ENCODE assay signal across 9 cellular contexts in the genomic region with DNA sequence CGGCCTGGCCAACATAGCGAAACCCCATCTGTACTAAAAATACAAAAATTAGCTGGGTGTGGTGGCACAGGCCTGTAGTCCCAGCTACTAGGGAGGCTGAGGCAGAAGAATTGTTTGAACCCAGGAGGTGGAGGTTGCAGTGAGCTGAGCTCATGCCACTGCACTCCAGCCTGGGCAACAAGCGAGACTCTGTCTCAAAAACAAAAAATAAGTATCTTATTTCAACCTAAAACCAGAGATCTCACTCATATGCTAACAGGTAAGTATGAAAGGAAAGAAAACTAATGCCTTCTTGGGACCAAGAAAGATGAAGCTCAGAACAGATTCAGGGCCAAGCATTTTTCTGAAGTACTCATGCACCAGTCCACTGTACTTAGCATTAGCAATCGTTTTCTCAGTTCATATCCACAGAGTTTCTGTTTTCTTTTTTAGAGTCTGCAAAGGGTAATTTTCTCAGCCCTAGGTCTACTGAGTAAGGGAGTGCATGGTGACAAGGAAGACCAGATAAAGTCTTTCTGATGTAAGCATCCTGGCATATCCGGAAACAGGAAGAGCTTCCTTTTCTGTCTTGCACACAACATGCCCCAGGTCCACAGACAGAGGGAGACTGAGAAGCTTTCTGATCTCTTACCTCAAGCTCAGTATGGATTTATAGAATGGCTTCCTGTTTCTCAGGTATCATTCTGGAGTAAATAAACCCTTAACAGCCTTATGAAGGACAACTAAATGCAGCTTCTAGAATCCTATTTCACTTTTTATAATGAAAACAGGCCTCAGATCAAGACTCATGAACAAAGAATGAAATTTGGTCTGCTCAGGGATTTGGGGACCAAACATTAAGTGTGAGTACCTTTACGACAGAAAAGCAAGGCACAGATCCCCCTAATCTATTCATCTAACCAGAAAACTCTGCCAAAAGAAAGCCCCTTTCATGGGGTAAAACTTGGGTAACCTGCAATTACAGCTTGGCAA. TPM values are rescaled to one million over a fixed set of nuclear protein-coding genes. Genes with fewer than 3 reads are reported as not detected.
DNase-seq lines count a peak whose midpoint lies in the region; ATAC-seq and TF ChIP-seq lines count a peak whose summit lies in the region.
"Had no signal": no experiment of that assay in that cellular context is flagged by ENCODE, and none has a peak within 500 bp of the region (broad histone marks: within the 10 kb centered on the region; RNA-seq: fewer than 3 reads in every experiment).

No MANE protein-coding gene starts in this region.

- no peaks in the 10 kb centered on the region for H3K9me3 ChIP-seq in Karpas-422 (ENCODE audit: low read length)
- no peaks in the 10 kb centered on the region for H3K9me3 ChIP-seq in lower lobe of right lung

- intact Hi-C loops in activated T-helper 1 cell treated with anti-CD3 and anti-CD28 coated beads, Interleukin-12 subunit alpha, Interleukin-12 subunit beta, Interleukin-2, Interleukin-4 antibody, amounts not matched to agents 30 ng/mL and 10 ng/mL and 1 ng/mL, durations not matched to agents 14 hours and 24 hours and 36 hours (cut with micrococcal nuclease), result no loop called here
- intact Hi-C loops in lower lobe of right lung (cut with DNase I), result loop anchor here (5.0 kb wide), 1 partner anchor 57 kb away; no protein-coding TSS in a partner anchor

- no peak overlapping the region for H3K27ac ChIP-seq in Karpas-422 (ENCODE audit: low read length)
- peak overlapping the region; percentile 51 for H3K27ac ChIP-seq in lower lobe of right lung

- peak; percentile 66 for DNase-seq in GF-D8 (lab: John Stamatoyannopoulos, UW)
- peak; percentile 70 for DNase-seq in Karpas-422
- peak; percentile 46 for DNase-seq in activated T-helper 1 cell treated with anti-CD3 and anti-CD28 coated beads, Interleukin-12 subunit alpha, Interleukin-12 subunit beta, Interleukin-2, Interleukin-4 antibody, amounts not matched to agents 30 ng/mL and 10 ng/mL and 1 ng/mL, durations not matched to agents 14 hours and 24 hours and 36 hours (ENCODE audit: low spot score)
- no peak for DNase-seq in lower lobe of right lung
- DNase-seq in retina, result no peak
- DNase-seq: NCI-H1092 had no signal

- TF ChIP-seq CTCF in lower lobe of right lung (IDR thresholded peaks at IDR 0.05), result peak; percentile 14

- peak overlapping the region; percentile 74 for H3K4me3 Mint-ChIP-seq in activated T-helper 1 cell treated with anti-CD3 and anti-CD28 coated beads, Interleukin-12 subunit alpha, Interleukin-12 subunit beta, Interleukin-2, Interleukin-4 antibody, amounts not matched to agents 30 ng/mL and 10 ng/mL and 1 ng/mL, durations not matched to agents 14 hours and 24 hours and 36 hours

- no peaks in the 10 kb centered on the region for H3K9me2 ChIP-seq in Karpas-422 (replicated peaks; ENCODE audit: insufficient read depth, low read length)

- H3K4me2 ChIP-seq in Karpas-422 (ENCODE audit: low read depth, low read length, poor library complexity, severe bottlenecking), result no peak overlapping the region

- peaks cover 9% of the 10 kb centered on the region for H3K4me1 ChIP-seq in Karpas-422 (ENCODE audit: low read length)
- H3K4me1 ChIP-seq in lower lobe of right lung, result no peaks in the 10 kb centered on the region

- H3K27ac Mint-ChIP-seq in activated T-helper 1 cell treated with anti-CD3 and anti-CD28 coated beads, Interleukin-12 subunit alpha, Interleukin-12 subunit beta, Interleukin-2, Interleukin-4 antibody, amounts not matched to agents 30 ng/mL and 10 ng/mL and 1 ng/mL, durations not matched to agents 14 hours and 24 hours and 36 hours, result peak overlapping the region; percentile 91

- H3K27me3 ChIP-seq in Karpas-422 (ENCODE audit: low read length), result no peaks in the 10 kb centered on the region
- H3K27me3 ChIP-seq in lower lobe of right lung (ENCODE audit: low read depth), result no peaks in the 10 kb centered on the region

- peaks cover 56% of the 10 kb centered on the region for H3K4me1 Mint-ChIP-seq in activated T-helper 1 cell treated with anti-CD3 and anti-CD28 coated beads, Interleukin-12 subunit alpha, Interleukin-12 subunit beta, Interleukin-2, Interleukin-4 antibody, amounts not matched to agents 30 ng/mL and 10 ng/mL and 1 ng/mL, durations not matched to agents 14 hours and 24 hours and 36 hours (ENCODE audit: low read depth)

- H3K79me2 ChIP-seq in Karpas-422 (ENCODE audit: low read length), result no peaks in the 10 kb centered on the region

- no peak overlapping the region for H3K9ac ChIP-seq in Karpas-422 (ENCODE audit: low read length)

- no peak overlapping the region for H3K4me3 ChIP-seq in Karpas-422 (ENCODE audit: low read length)
- H3K4me3 ChIP-seq in lower lobe of right lung, result no peak overlapping the region

- H3K36me3 Mint-ChIP-seq in activated T-helper 1 cell treated with anti-CD3 and anti-CD28 coated beads, Interleukin-12 subunit alpha, Interleukin-12 subunit beta, Interleukin-2, Interleukin-4 antibody, amounts not matched to agents 30 ng/mL and 10 ng/mL and 1 ng/mL, durations not matched to agents 14 hours and 24 hours and 36 hours (ENCODE audit: low read depth), result peaks cover 18% of the 10 kb centered on the region

- H3K27me3 Mint-ChIP-seq in activated T-helper 1 cell treated with anti-CD3 and anti-CD28 coated beads, Interleukin-12 subunit alpha, Interleukin-12 subunit beta, Interleukin-2, Interleukin-4 antibody, amounts not matched to agents 30 ng/mL and 10 ng/mL and 1 ng/mL, durations not matched to agents 14 hours and 24 hours and 36 hours (ENCODE audit: insufficient read depth), result no peaks in the 10 kb centered on the region

- peak overlapping the region; percentile 57 for H2AFZ ChIP-seq in Karpas-422 (ENCODE audit: low read length)

- no peaks in the 10 kb centered on the region for H3K9me3 Mint-ChIP-seq in activated T-helper 1 cell treated with anti-CD3 and anti-CD28 coated beads, Interleukin-12 subunit alpha, Interleukin-12 subunit beta, Interleukin-2, Interleukin-4 antibody, amounts not matched to agents 30 ng/mL and 10 ng/mL and 1 ng/mL, durations not matched to agents 14 hours and 24 hours and 36 hours

- no peak for ATAC-seq in lower lobe of right lung
- no peak for ATAC-seq in HG03135 (IDR thresholded peaks at IDR 0.05; ENCODE audit: unreplicated experiment)
- ATAC-seq in HG02798 (IDR thresholded peaks at IDR 0.05; ENCODE audit: poor library complexity, unreplicated experiment), result no peak
- ATAC-seq in GM19395 (IDR thresholded peaks at IDR 0.05; ENCODE audit: unreplicated experiment), result no peak

- no peaks in the 10 kb centered on the region for H4K20me1 ChIP-seq in Karpas-422 (ENCODE audit: insufficient read depth, low read depth, low read length)

- H3K36me3 ChIP-seq in Karpas-422 (ENCODE audit: insufficient read depth, low read length) (no peaks in the 10 kb centered on the region), lower lobe of right lung (no peaks in the 10 kb centered on the region)

RNA-seq across cellular contexts. Expression of a gene that starts 38.7 kb away (rescaled TPM):
- total RNA-seq in Karpas-422 (2014; rRNA removed; shearing (Covaris generic); ENCODE audit: low replicate concordance), result not detected in 2 replicates
- total RNA-seq in activated T-helper 1 cell treated with anti-CD3 and anti-CD28 coated beads, Interleukin-12 subunit alpha, Interleukin-12 subunit beta, Interleukin-2, Interleukin-4 antibody, amounts not matched to agents 30 ng/mL and 10 ng/mL and 1 ng/mL, durations not matched to agents 14 hours and 24 hours and 36 hours, result 0.10 TPM in 1 of 2 replicates, not detected in the other
- 21.5 TPM for total RNA-seq in lower lobe of right lung

Comparison
In these comparisons a context has a peak if more than half of its experiments do, and no peak if none do; other contexts are left out.
1. DNase-seq: peak in GF-D8 (single experiment), Karpas-422 (single experiment) and activated T-helper 1 cell treated with anti-CD3 and anti-CD28 coated beads, Interleukin-12 subunit alpha, Interleukin-12 subunit beta, Interleukin-2, Interleukin-4 antibody, amounts not matched to agents 30 ng/mL and 10 ng/mL and 1 ng/mL, durations not matched to agents 14 hours and 24 hours and 36 hours (single experiment); none in lower lobe of right lung (single experiment) and retina (single experiment).
2. RNA of a gene that starts 38.7 kb away (total RNA-seq): 21.5 TPM in lower lobe of right lung (single experiment); 0.10 TPM in activated T-helper 1 cell treated with anti-CD3 and anti-CD28 coated beads, Interleukin-12 subunit alpha, Interleukin-12 subunit beta, Interleukin-2, Interleukin-4 antibody, amounts not matched to agents 30 ng/mL and 10 ng/mL and 1 ng/mL, durations not matched to agents 14 hours and 24 hours and 36 hours and not detected in Karpas-422; every median in the first group is over 10 times any median in the second.